Comparison of ENCODE assay signal across 19 cellular contexts in genomic region chr20:54083459-54083858, GRCh38. TPM values are rescaled to one million over a fixed set of nuclear protein-coding genes. Genes with fewer than 3 reads are reported as not detected.
DNase-seq lines count a peak whose midpoint lies in the region; ATAC-seq, FAIRE-seq and TF ChIP-seq lines count a peak whose summit lies in the region.
"Had no signal": no experiment of that assay in that cellular context is flagged by ENCODE, and none has a peak within 500 bp of the region (broad histone marks: within the 10 kb centered on the region; RNA-seq: fewer than 3 reads in every experiment).

No MANE protein-coding gene starts in this region.

- ATAC-seq in GM19328 (IDR thresholded peaks at IDR 0.05; ENCODE audit: unreplicated experiment) (peak; percentile 49), HG02678 (IDR thresholded peaks at IDR 0.05; ENCODE audit: unreplicated experiment) (peak; percentile 62), HG03565 (IDR thresholded peaks at IDR 0.05; ENCODE audit: unreplicated experiment) (peak; percentile 61), GM21526 (IDR thresholded peaks at IDR 0.05; ENCODE audit: low FRiP score, unreplicated experiment) (no peak), SK-N-SH treated with all-trans-retinoic acid at 6 μM for 48 hours (no peak)
- ATAC-seq: heart right ventricle, sciatic nerve had no signal

- DNase-seq in GM12892 (ENCODE audit: insufficient read length), result no peak
- no peak for DNase-seq in Kasumi-1 (lab: John Stamatoyannopoulos, UW)
- no peak for DNase-seq in SW 1271 (lab: John Stamatoyannopoulos, UW)
- DNase-seq: activated CD4-positive, alpha-beta T cell treated with anti-CD3 and anti-CD28 coated beads for 4 hours; activated naive CD4-positive, alpha-beta T cell treated with anti-CD3 and anti-CD28 coated beads, Interleukin-2, amount 50 U/mL, for 16 hours; GM23248; heart right ventricle; kidney; NCI-H774; stimulated activated CD4-positive, alpha-beta T cell treated with anti-CD3 and anti-CD28 coated beads, Interleukin-2, amount 100 ng/mL, for 48 hours; tibial artery had no signal

- peak; percentile 42 for FAIRE-seq in GM12892 (lab: Jason Lieb, UNC)
- FAIRE-seq: G401.6, kidney had no signal

- TF ChIP-seq POLR2A in GM12892 (IDR thresholded peaks at IDR 0.05; ENCODE audit: low read depth, low read length), result no peak

TF ChIP-seq in SK-N-SH treated with all-trans-retinoic acid at 6 μM for 48 hours, 23 proteins besides CTCF, POLR2A, EP300 and RAD21:
- TF ChIP-seq PPARA (CRISPR knock-in tag; IDR thresholded peaks at IDR 0.05; ENCODE audit: borderline replicate concordance), result no peak
- TF ChIP-seq ESRRG (CRISPR knock-in tag; IDR thresholded peaks at IDR 0.05), result no peak
- TF ChIP-seq ZC3H10 (CRISPR knock-in tag; IDR thresholded peaks at IDR 0.05), result no peak
- no peak for TF ChIP-seq GLIS3 (CRISPR knock-in tag; IDR thresholded peaks at IDR 0.05)
- TF ChIP-seq TCF4 (CRISPR knock-in tag; IDR thresholded peaks at IDR 0.05; ENCODE audit: borderline replicate concordance), result no peak
- no peak for TF ChIP-seq ARNTL (CRISPR knock-in tag; IDR thresholded peaks at IDR 0.05; ENCODE audit: borderline replicate concordance, low read depth)
- no peak for TF ChIP-seq OSR1 (CRISPR knock-in tag; IDR thresholded peaks at IDR 0.05)
- no peak for TF ChIP-seq PATZ1 (CRISPR knock-in tag; IDR thresholded peaks at IDR 0.05; ENCODE audit: borderline replicate concordance)
- TF ChIP-seq TSHZ2 (CRISPR knock-in tag; IDR thresholded peaks at IDR 0.05), result no peak
- no peak for TF ChIP-seq TOX (CRISPR knock-in tag; IDR thresholded peaks at IDR 0.05; ENCODE audit: borderline replicate concordance)
- TF ChIP-seq CREB5 (CRISPR knock-in tag; IDR thresholded peaks at IDR 0.05; ENCODE audit: low read depth), result no peak
- TF ChIP-seq ZFP3 (CRISPR knock-in tag; IDR thresholded peaks at IDR 0.05), result no peak
- no peak for TF ChIP-seq POU6F1 (CRISPR knock-in tag; IDR thresholded peaks at IDR 0.05; ENCODE audit: borderline replicate concordance, low read depth)

RNA-seq across cellular contexts. Expression of gene BCAS1, which starts 13.1 kb away (rescaled TPM):
- 2.5 TPM for polyA plus RNA-seq in GM12892 (2012; ENCODE audit: missing spikeins)
- polyA plus RNA-seq: AG04450 had no signal

Comparison
In these comparisons a context has a peak if more than half of its experiments do, and no peak if none do; other contexts are left out.
1. ATAC-seq: peak in GM19328 (single experiment), HG02678 (single experiment) and HG03565 (single experiment); none in GM21526 (single experiment) and SK-N-SH treated with all-trans-retinoic acid at 6 μM for 48 hours (single experiment).